8 cellular contexts compared by ENCODE assay signal in genomic region chr5:155308289-155308688, GRCh38.
"Had no signal": no experiment of that assay in that cellular context is flagged by ENCODE, and none has a peak within 500 bp of the region (broad histone marks: within the 10 kb centered on the region; RNA-seq: fewer than 3 reads in every experiment).

No MANE protein-coding gene starts in this region.

- H3K4me3 ChIP-seq: GM23338, K562 had no signal

- H3K4me1 Mint-ChIP-seq: GM23338 had no signal

- H3K27ac Mint-ChIP-seq: GM23338, H9 had no signal

- H3K27ac ChIP-seq: HL-60 had no signal

- ATAC-seq: GM23338, K562 had no signal

- H3K4me3 Mint-ChIP-seq: GM23338, H9 had no signal

- H3K9me3 Mint-ChIP-seq: GM23338, H9 had no signal

- DNase-seq: H9, HCEC 1CT, IMR-90, Kasumi-1, KG1 had no signal
